20 cellular contexts compared by ENCODE assay signal in genomic region chr5:109714592-109714991, GRCh38. TPM values are rescaled to one million over a fixed set of nuclear protein-coding genes. Genes with fewer than 3 reads are reported as not detected.
DNase-seq lines count a peak whose midpoint lies in the region; ATAC-seq, FAIRE-seq and TF ChIP-seq lines count a peak whose summit lies in the region.
"Had no signal": no experiment of that assay in that cellular context is flagged by ENCODE, and none has a peak within 500 bp of the region (broad histone marks: within the 10 kb centered on the region; RNA-seq: fewer than 3 reads in every experiment).

No MANE protein-coding gene starts in this region.

- no peak for DNase-seq in activated naive CD4-positive, alpha-beta T cell treated with anti-CD3 and anti-CD28 coated beads, Interleukin-2, amount 10 ng/mL, durations not matched to agents 7 days and 5 days
- DNase-seq in WTC11 (ENCODE audit: low spot score) (no peak), right lobe of liver (peak; percentile 37 to 62 (median 59)), sciatic nerve (ENCODE audit: low spot score) (no peak), HTR-8/SVneo (ENCODE audit: insufficient read length, low spot score) (no peak), GM03348 (ENCODE audit: low spot score) (no peak)
- DNase-seq: 8988T; C1 segment of cervical spinal cord; CD8-positive, alpha-beta T cell; NCI-H1105; NCI-H146; NCI-H2029 treated with DMSO at 0.1 percent for 48 hours; NCI-H526; SHP77 treated with DMSO at 0.1 percent for 48 hours; SK-N-SH had no signal

- H3K27me3 Mint-ChIP-seq in activated naive CD4-positive, alpha-beta T cell treated with anti-CD3 and anti-CD28 coated beads, Interleukin-2, amount 50 U/mL, for 24 hours = no peaks in the 10 kb centered on the region
- H3K27me3 Mint-ChIP-seq in activated naive CD4-positive, alpha-beta T cell treated with anti-CD3 and anti-CD28 coated beads, Interleukin-2, amount 10 ng/mL, durations not matched to agents 7 days and 5 days = no peaks in the 10 kb centered on the region
- H3K27me3 Mint-ChIP-seq in WTC11 (ENCODE audit: low read depth) = no peaks in the 10 kb centered on the region

- peaks cover 0 to 11% (median 5%) of the 10 kb centered on the region in 4 donors for H3K36me3 ChIP-seq in right lobe of liver

- ATAC-seq in WTC11 (peak; percentile 36; the same call in 1 of the 2 replicates), right lobe of liver (peak; percentile 84 to 97 (median 94)), sciatic nerve (peak; percentile 55), HG03095 (IDR thresholded peaks at IDR 0.05; ENCODE audit: unreplicated experiment) (no peak)
- ATAC-seq: CD8-positive, alpha-beta T cell had no signal

- H3K4me3 Mint-ChIP-seq in activated naive CD4-positive, alpha-beta T cell treated with anti-CD3 and anti-CD28 coated beads, Interleukin-2, amount 50 U/mL, for 24 hours = no peak overlapping the region
- no peak overlapping the region for H3K4me3 Mint-ChIP-seq in activated naive CD4-positive, alpha-beta T cell treated with anti-CD3 and anti-CD28 coated beads, Interleukin-2, amount 10 ng/mL, durations not matched to agents 7 days and 5 days
- no peak overlapping the region for H3K4me3 Mint-ChIP-seq in WTC11
- H3K4me3 Mint-ChIP-seq: CD8-positive, alpha-beta T cell had no signal

- POLR2A ChIA-PET in WTC11 (lab: Charles Lee) = no interaction called here

- TF ChIP-seq CTCF in WTC11 (IDR thresholded peaks at IDR 0.05) (no peak), right lobe of liver (IDR thresholded peaks at IDR 0.05) (no peak)

- TF ChIP-seq POLR2A in right lobe of liver (IDR thresholded peaks at IDR 0.05) = no peak

- FAIRE-seq in HTR-8/SVneo (lab: Jason Lieb, UNC) = no peak
- FAIRE-seq: GM18507, H54 had no signal

- CTCF ChIA-PET in activated naive CD4-positive, alpha-beta T cell treated with anti-CD3 and anti-CD28 coated beads, Interleukin-2, amount 10 ng/mL, durations not matched to agents 7 days and 5 days (lab: Charles Lee) = no interaction called here
- CTCF ChIA-PET in WTC11 (lab: Charles Lee) = interaction anchor here (0.7 to 1.4 kb wide), 3 partner anchors 24 to 103 kb away, joined by 4 to 5 read pairs (median 5); no protein-coding TSS in a partner anchor

- peaks cover 24% of the 10 kb centered on the region for H3K36me3 Mint-ChIP-seq in activated naive CD4-positive, alpha-beta T cell treated with anti-CD3 and anti-CD28 coated beads, Interleukin-2, amount 50 U/mL, for 24 hours
- peaks cover 26% of the 10 kb centered on the region for H3K36me3 Mint-ChIP-seq in activated naive CD4-positive, alpha-beta T cell treated with anti-CD3 and anti-CD28 coated beads, Interleukin-2, amount 10 ng/mL, durations not matched to agents 7 days and 5 days
- H3K36me3 Mint-ChIP-seq in WTC11 = peaks cover 29% of the 10 kb centered on the region

- H3K4me3 ChIP-seq in right lobe of liver = no peak overlapping the region

- H3K9me3 Mint-ChIP-seq in activated naive CD4-positive, alpha-beta T cell treated with anti-CD3 and anti-CD28 coated beads, Interleukin-2, amount 50 U/mL, for 24 hours = no peaks in the 10 kb centered on the region
- no peaks in the 10 kb centered on the region for H3K9me3 Mint-ChIP-seq in activated naive CD4-positive, alpha-beta T cell treated with anti-CD3 and anti-CD28 coated beads, Interleukin-2, amount 10 ng/mL, durations not matched to agents 7 days and 5 days
- H3K9me3 Mint-ChIP-seq in WTC11 = no peaks in the 10 kb centered on the region
- H3K9me3 Mint-ChIP-seq: CD8-positive, alpha-beta T cell had no signal

- H3K27ac Mint-ChIP-seq in activated naive CD4-positive, alpha-beta T cell treated with anti-CD3 and anti-CD28 coated beads, Interleukin-2, amount 50 U/mL, for 24 hours = peak overlapping the region; percentile 60
- no peak overlapping the region for H3K27ac Mint-ChIP-seq in activated naive CD4-positive, alpha-beta T cell treated with anti-CD3 and anti-CD28 coated beads, Interleukin-2, amount 10 ng/mL, durations not matched to agents 7 days and 5 days
- H3K27ac Mint-ChIP-seq in WTC11 = peak overlapping the region; percentile 57; the same call in 1 of the 2 replicates
- H3K27ac Mint-ChIP-seq: CD8-positive, alpha-beta T cell had no signal

- intact Hi-C loops in right lobe of liver (cut with DNase I) (no loop called here), sciatic nerve (cut with DNase I) (no loop called here)

- H3K9me3 ChIP-seq in right lobe of liver = no peaks in the 10 kb centered on the region
- H3K9me3 ChIP-seq: SK-N-SH had no signal

- no peaks in the 10 kb centered on the region for H3K27me3 ChIP-seq in right lobe of liver

- WGBS in right lobe of liver (ENCODE audit: insufficient coverage, low coverage, low lambda C conversion rate, missing lambda C conversion rate) = 13% methylated on average over 3 of the region's 3 CpGs

- peaks cover 58% of the 10 kb centered on the region for H3K4me1 Mint-ChIP-seq in activated naive CD4-positive, alpha-beta T cell treated with anti-CD3 and anti-CD28 coated beads, Interleukin-2, amount 50 U/mL, for 24 hours
- peaks cover 14% of the 10 kb centered on the region for H3K4me1 Mint-ChIP-seq in activated naive CD4-positive, alpha-beta T cell treated with anti-CD3 and anti-CD28 coated beads, Interleukin-2, amount 10 ng/mL, durations not matched to agents 7 days and 5 days
- H3K4me1 Mint-ChIP-seq in WTC11 = peaks cover 40% of the 10 kb centered on the region

- peaks cover 0 to 26% (median 4%) of the 10 kb centered on the region in 4 donors for H3K4me1 ChIP-seq in right lobe of liver

- H3K27ac ChIP-seq in right lobe of liver = no peak overlapping the region
- H3K27ac ChIP-seq: RWPE1 had no signal

TF ChIP-seq in WTC11, 78 proteins besides CTCF, POLR2A, EP300 and RAD21 (continues in another document):
- no peak for TF ChIP-seq USF2 (CRISPR knock-in tag; IDR thresholded peaks at IDR 0.05)
- TF ChIP-seq ZNF671 (CRISPR knock-in tag; IDR thresholded peaks at IDR 0.05) = no peak
- TF ChIP-seq ZNF121 (CRISPR knock-in tag; IDR thresholded peaks at IDR 0.05) = no peak
- TF ChIP-seq ETV6 (CRISPR knock-in tag; IDR thresholded peaks at IDR 0.05) = no peak
- TF ChIP-seq ZMAT4 (CRISPR knock-in tag; IDR thresholded peaks at IDR 0.05) = no peak
- TF ChIP-seq ZNF232 (CRISPR knock-in tag; IDR thresholded peaks at IDR 0.05) = no peak
- TF ChIP-seq AR (CRISPR knock-in tag; IDR thresholded peaks at IDR 0.05) = no peak
- no peak for TF ChIP-seq ZNF317 (CRISPR knock-in tag; IDR thresholded peaks at IDR 0.05; ENCODE audit: borderline replicate concordance, low read depth)
- no peak for TF ChIP-seq ATF3 (CRISPR knock-in tag; conservative IDR thresholded peaks at IDR 0.05)
- TF ChIP-seq NR2C2 (CRISPR knock-in tag; IDR thresholded peaks at IDR 0.05) = no peak
- no peak for TF ChIP-seq TCF7 (CRISPR knock-in tag; IDR thresholded peaks at IDR 0.05; ENCODE audit: low read depth)
- no peak for TF ChIP-seq PRRX2 (CRISPR knock-in tag; IDR thresholded peaks at IDR 0.05)
- TF ChIP-seq E2F1 (CRISPR knock-in tag; IDR thresholded peaks at IDR 0.05) = no peak

RNA-seq across cellular contexts. Expression of gene MAN2A1, which starts 24.9 kb away (rescaled TPM):
- total RNA-seq in WTC11 (2021) (82.2 to 86.6 TPM (median 83.5 TPM) in 3 replicates), right lobe of liver (10 to 100 TPM; 48.1 to 68.8 (median 61.9) TPM), sciatic nerve (45.2 TPM)

Comparison
In these comparisons a context has a peak if more than half of its experiments do, and no peak if none do; other contexts are left out.
1. DNase-seq: peak in right lobe of liver (3 of 3); none in activated naive CD4-positive, alpha-beta T cell treated with anti-CD3 and anti-CD28 coated beads, Interleukin-2, amount 10 ng/mL, durations not matched to agents 7 days and 5 days (single experiment), WTC11 (single experiment), sciatic nerve (single experiment), HTR-8/SVneo (single experiment) and GM03348 (single experiment).